In the genomic region with DNA sequence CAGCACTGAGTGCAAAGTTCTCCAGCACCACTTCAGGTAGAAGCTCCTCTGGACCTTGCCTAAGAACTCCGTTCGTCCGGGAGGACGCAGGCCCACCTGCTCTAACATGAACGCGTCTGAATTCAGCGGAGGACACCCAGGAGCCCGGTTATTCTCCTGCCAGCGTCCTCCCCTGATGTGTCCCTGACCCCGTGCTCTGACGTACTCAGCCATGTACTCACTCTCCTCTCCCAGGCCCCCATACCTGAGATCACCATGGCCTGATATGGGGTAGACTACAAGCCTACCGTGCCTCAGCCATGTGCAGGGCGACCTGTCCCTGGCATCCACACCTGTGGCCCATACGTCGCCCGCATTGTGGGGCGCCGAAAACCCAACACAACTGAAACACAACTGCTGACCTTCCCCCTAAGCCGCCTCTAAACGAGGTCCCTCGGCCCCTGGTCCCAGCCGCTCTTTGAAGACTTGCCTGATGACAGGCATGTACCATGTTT, we compare ENCODE assay signal across 9 cellular contexts. TPM values are rescaled to one million over a fixed set of nuclear protein-coding genes. Genes with fewer than 3 reads are reported as not detected.
DNase-seq lines count a peak whose midpoint lies in the region; ATAC-seq and TF ChIP-seq lines count a peak whose summit lies in the region.
"Had no signal": no experiment of that assay in that cellular context is flagged by ENCODE, and none has a peak within 500 bp of the region (broad histone marks: within the 10 kb centered on the region; RNA-seq: fewer than 3 reads in every experiment).

No MANE protein-coding gene starts in this region.

- H3K27ac ChIP-seq in C4-2B (peak overlapping the region; percentile 88), spleen (peak overlapping the region; percentile 75 to 94 (median 91))

- H3K4me1 ChIP-seq in spleen = peaks cover 8 to 32% (median 28%) of the 10 kb centered on the region in 6 donors

- H3K4me3 ChIP-seq in iPS-11a (ENCODE audit: low read depth, low read length) = peak overlapping the region; percentile 92
- H3K4me3 ChIP-seq in spleen = peak overlapping the region; percentile 85 to 100 (median 94)

- DNase-seq in activated T-helper 2 cell treated with anti-CD3 and anti-CD28 coated beads, Interferon-gamma antibody, Interleukin-2, Interleukin-4, amounts not matched to agents 10 μg/mL and 5 μg/mL and 100 μg/mL, durations not matched to agents 14 hours and 24 hours and 36 hours (ENCODE audit: low spot score) = no peak
- DNase-seq in spleen (no peak), NCI-H2081 (lab: John Stamatoyannopoulos, UW) (no peak), LoVo (ENCODE audit: low spot score) (no peak)

- H3K9me3 ChIP-seq in spleen = no peaks in the 10 kb centered on the region

- peaks cover 3% of the 10 kb centered on the region for H3K9me3 Mint-ChIP-seq in activated T-helper 2 cell treated with anti-CD3 and anti-CD28 coated beads, Interferon-gamma antibody, Interleukin-2, Interleukin-4, amounts not matched to agents 10 μg/mL and 5 μg/mL and 100 μg/mL, durations not matched to agents 14 hours and 24 hours and 36 hours

- no peaks in the 10 kb centered on the region for H3K27me3 ChIP-seq in spleen (replicated peaks in 1 of 7)

- no peaks in the 10 kb centered on the region for H3K27me3 Mint-ChIP-seq in activated T-helper 2 cell treated with anti-CD3 and anti-CD28 coated beads, Interferon-gamma antibody, Interleukin-2, Interleukin-4, amounts not matched to agents 10 μg/mL and 5 μg/mL and 100 μg/mL, durations not matched to agents 14 hours and 24 hours and 36 hours (ENCODE audit: low read depth)

- H3K27ac Mint-ChIP-seq in activated T-helper 2 cell treated with anti-CD3 and anti-CD28 coated beads, Interferon-gamma antibody, Interleukin-2, Interleukin-4, amounts not matched to agents 10 μg/mL and 5 μg/mL and 100 μg/mL, durations not matched to agents 14 hours and 24 hours and 36 hours = peak overlapping the region; percentile 90

- no peak for TF ChIP-seq POLR2A in spleen (IDR thresholded peaks at IDR 0.05)

- no peaks in the 10 kb centered on the region for H3K36me3 ChIP-seq in spleen

- intact Hi-C loops in activated T-helper 2 cell treated with anti-CD3 and anti-CD28 coated beads, Interferon-gamma antibody, Interleukin-2, Interleukin-4, amounts not matched to agents 10 μg/mL and 5 μg/mL and 100 μg/mL, durations not matched to agents 14 hours and 24 hours and 36 hours (cut with micrococcal nuclease) = loop anchor here (1.0 to 5.0 kb wide), 8 partner anchors 20 to 225 kb away; a partner anchor contains a TSS
- intact Hi-C loops in spleen (cut with DNase I; ENCODE audit: low total_unique reads) = no loop called here

- WGBS in spleen, 5 donors = 20 to 31% (median 24%) methylated on average over 15 to 22 of the region's 22 CpGs

- ATAC-seq in HG02759 (IDR thresholded peaks at IDR 0.05; ENCODE audit: unreplicated experiment) (peak; percentile 7), HG02642 (IDR thresholded peaks at IDR 0.05; ENCODE audit: poor library complexity, unreplicated experiment) (no peak)

- peaks cover 7% of the 10 kb centered on the region for H3K36me3 Mint-ChIP-seq in activated T-helper 2 cell treated with anti-CD3 and anti-CD28 coated beads, Interferon-gamma antibody, Interleukin-2, Interleukin-4, amounts not matched to agents 10 μg/mL and 5 μg/mL and 100 μg/mL, durations not matched to agents 14 hours and 24 hours and 36 hours (ENCODE audit: low read depth)

- H3K4me1 Mint-ChIP-seq in activated T-helper 2 cell treated with anti-CD3 and anti-CD28 coated beads, Interferon-gamma antibody, Interleukin-2, Interleukin-4, amounts not matched to agents 10 μg/mL and 5 μg/mL and 100 μg/mL, durations not matched to agents 14 hours and 24 hours and 36 hours (ENCODE audit: low read depth) = peaks cover 35% of the 10 kb centered on the region

- TF ChIP-seq CTCF in C4-2B (conservative IDR thresholded peaks at IDR 0.05) = no peak
- TF ChIP-seq CTCF in spleen (IDR thresholded peaks at IDR 0.05 in 8 of 11, conservative IDR thresholded peaks at IDR 0.05 in 3 of 11) = no peak

- H3K4me3 Mint-ChIP-seq in activated T-helper 2 cell treated with anti-CD3 and anti-CD28 coated beads, Interferon-gamma antibody, Interleukin-2, Interleukin-4, amounts not matched to agents 10 μg/mL and 5 μg/mL and 100 μg/mL, durations not matched to agents 14 hours and 24 hours and 36 hours (ENCODE audit: low read depth) = peak overlapping the region; percentile 85

RNA-seq across cellular contexts. Expression of a gene that starts 0.7 kb away (rescaled TPM):
- 11.2 and 12.2 TPM in 2 replicates for total RNA-seq in activated T-helper 2 cell treated with anti-CD3 and anti-CD28 coated beads, Interferon-gamma antibody, Interleukin-2, Interleukin-4, amounts not matched to agents 10 μg/mL and 5 μg/mL and 100 μg/mL, durations not matched to agents 14 hours and 24 hours and 36 hours
- 10 to 100 TPM in 3 of 7 donors, 1 to 10 TPM in 4; 6.7 to 11.2 (median 9.4) TPM for total RNA-seq in spleen
- polyA plus RNA-seq in spleen = 1 to 10 TPM; 2.3 to 3.4 (median 2.5) TPM

RNA-seq across cellular contexts. Expression of a gene that starts 12.2 kb away (rescaled TPM):
- total RNA-seq in activated T-helper 2 cell treated with anti-CD3 and anti-CD28 coated beads, Interferon-gamma antibody, Interleukin-2, Interleukin-4, amounts not matched to agents 10 μg/mL and 5 μg/mL and 100 μg/mL, durations not matched to agents 14 hours and 24 hours and 36 hours = 0.57 and 0.91 TPM in 2 replicates
- not detected for total RNA-seq in spleen
- not detected for polyA plus RNA-seq in spleen
- total RNA-seq: renal cortical epithelial cell had no signal

RNA-seq across cellular contexts. Expression of a gene that starts 20.6 kb away (rescaled TPM):
- total RNA-seq in activated T-helper 2 cell treated with anti-CD3 and anti-CD28 coated beads, Interferon-gamma antibody, Interleukin-2, Interleukin-4, amounts not matched to agents 10 μg/mL and 5 μg/mL and 100 μg/mL, durations not matched to agents 14 hours and 24 hours and 36 hours = 1,217 and 1,244 TPM in 2 replicates
- total RNA-seq in spleen = 1,000 to 10,000 TPM in 4 of 7 donors, 100 to 1,000 TPM in 3; 712 to 1,400 (median 1,083) TPM
- polyA plus RNA-seq in spleen = 1,000 to 10,000 TPM; 1,850 to 2,466 (median 2,373) TPM

RNA-seq across cellular contexts. Expression of a gene that starts 26.9 kb away (rescaled TPM):
- total RNA-seq in activated T-helper 2 cell treated with anti-CD3 and anti-CD28 coated beads, Interferon-gamma antibody, Interleukin-2, Interleukin-4, amounts not matched to agents 10 μg/mL and 5 μg/mL and 100 μg/mL, durations not matched to agents 14 hours and 24 hours and 36 hours = 1.1 and 1.5 TPM in 2 replicates
- total RNA-seq in spleen = 1 to 10 TPM; 2.2 to 6.1 (median 3.2) TPM
- polyA plus RNA-seq in spleen = 1 to 10 TPM; 3.2 to 4.4 (median 3.2) TPM

RNA-seq across cellular contexts. Expression of a gene that starts 32.2 kb away (rescaled TPM):
- total RNA-seq in activated T-helper 2 cell treated with anti-CD3 and anti-CD28 coated beads, Interferon-gamma antibody, Interleukin-2, Interleukin-4, amounts not matched to agents 10 μg/mL and 5 μg/mL and 100 μg/mL, durations not matched to agents 14 hours and 24 hours and 36 hours = 3.2 and 3.4 TPM in 2 replicates
- total RNA-seq in spleen = 10 to 100 TPM in 2 of 7 donors, 1 to 10 TPM in 5; 4.2 to 10.9 (median 6.6) TPM
- 1 to 10 TPM in 2 of 3 donors, under 1 TPM in 1; 0.96 to 1.1 (median 1.0) TPM for polyA plus RNA-seq in spleen
